In genomic region chr12:26818201-26818600, GRCh38 we compare ENCODE assay signal across 17 cellular contexts.
"Had no signal": no experiment of that assay in that cellular context is flagged by ENCODE, and none has a peak within 500 bp of the region (broad histone marks: within the 10 kb centered on the region; RNA-seq: fewer than 3 reads in every experiment).

No MANE protein-coding gene starts in this region.

- H3K27me3 ChIP-seq: dorsolateral prefrontal cortex, heart left ventricle, right atrium auricular region, stomach had no signal

- ATAC-seq: heart left ventricle; mucosa of descending colon; naive thymus-derived CD8-positive, alpha-beta T cell had no signal

- FAIRE-seq: frontal cortex, small intestine had no signal

- H3K27ac ChIP-seq: right atrium auricular region had no signal

- H3K27me3 Mint-ChIP-seq: naive thymus-derived CD8-positive, alpha-beta T cell had no signal

- DNase-seq: cortex of kidney; dorsolateral prefrontal cortex; effector CD8-positive, alpha-beta T cell; heart left ventricle; hypothalamus; kidney glomerular epithelial cell; mucosa of descending colon; naive thymus-derived CD8-positive, alpha-beta T cell; posterior cingulate gyrus; small intestine; stimulated activated CD4-positive, alpha-beta T cell treated with anti-CD3 and anti-CD28 coated beads, Interleukin-12 subunit alpha, Interleukin-12 subunit beta, amount 100 ng/mL, for 4 hours; stimulated activated naive CD4-positive, alpha-beta T cell; stomach; substantia nigra; trophoblast cell had no signal

- H3K9me3 Mint-ChIP-seq: naive thymus-derived CD8-positive, alpha-beta T cell had no signal

- H3K4me3 Mint-ChIP-seq: naive thymus-derived CD8-positive, alpha-beta T cell had no signal

- H3K36me3 ChIP-seq: heart left ventricle, right atrium auricular region, stomach had no signal

- H3K27ac Mint-ChIP-seq: naive thymus-derived CD8-positive, alpha-beta T cell had no signal

- H3K4me3 ChIP-seq: heart left ventricle, mucosa of descending colon, right atrium auricular region, stomach had no signal

- H3K9me3 ChIP-seq: heart left ventricle, mucosa of descending colon, right atrium auricular region, stomach had no signal
